Comparison of ENCODE assay signal across 9 cellular contexts in genomic region chr12:108856428-108857157, GRCh38. TPM values are rescaled to one million over a fixed set of nuclear protein-coding genes. Genes with fewer than 3 reads are reported as not detected.
DNase-seq lines count a peak whose midpoint lies in the region; ATAC-seq and TF ChIP-seq lines count a peak whose summit lies in the region.
"Had no signal": no experiment of that assay in that cellular context is flagged by ENCODE, and none has a peak within 500 bp of the region (broad histone marks: within the 10 kb centered on the region; RNA-seq: fewer than 3 reads in every experiment).

No MANE protein-coding gene starts in this region.

- H3K4me1 ChIP-seq in mucosa of descending colon (ENCODE audit: low read depth), result peaks cover 32% of the 10 kb centered on the region

- no peaks in the 10 kb centered on the region for H3K9me3 ChIP-seq in mucosa of descending colon

- peak; percentile 58 for DNase-seq in Calu3
- DNase-seq in LHCN-M2 (ENCODE audit: low read depth), result peak; percentile 61
- DNase-seq in activated CD8-positive, alpha-beta T cell treated with anti-CD3 and anti-CD28 coated beads for 36 hours, result peak; percentile 79
- peak; percentile 35 for DNase-seq in effector CD8-positive, alpha-beta T cell (lab: John Stamatoyannopoulos, UW)
- peak; percentile 79 to 87 (median 84) for DNase-seq in mucosa of descending colon
- peak; percentile 48 to 66 for DNase-seq in stimulated activated CD8-positive, alpha-beta memory T cell treated with anti-CD3 and anti-CD28 coated beads, Interleukin-7, amount 100 ng/mL, for 4 hours (ENCODE audit: low read depth in 2 of 2)
- no peak for DNase-seq in KG1 (lab: John Stamatoyannopoulos, UW)

- TF ChIP-seq CTCF in Calu3 (IDR thresholded peaks at IDR 0.05; ENCODE audit: unreplicated experiment) (no peak), mucosa of descending colon (IDR thresholded peaks at IDR 0.05) (no peak)
- no peak for TF ChIP-seq CTCF in activated CD8-positive, alpha-beta T cell treated with anti-CD3 and anti-CD28 coated beads for 36 hours (IDR thresholded peaks at IDR 0.05)

- H3K36me3 ChIP-seq in mucosa of descending colon (ENCODE audit: low read depth), result no peaks in the 10 kb centered on the region

- peak overlapping the region; percentile 33 for H3K27ac Mint-ChIP-seq in Calu3 (ENCODE audit: unreplicated experiment)
- peak overlapping the region; percentile 95 for H3K27ac Mint-ChIP-seq in activated CD8-positive, alpha-beta T cell treated with anti-CD3 and anti-CD28 coated beads for 36 hours

- peak overlapping the region; percentile 26 for H3K4me3 ChIP-seq in mucosa of descending colon

- H3K9me3 Mint-ChIP-seq in Calu3 (ENCODE audit: low read depth, unreplicated experiment), result peaks cover 2% of the 10 kb centered on the region
- peaks cover 6% of the 10 kb centered on the region for H3K9me3 Mint-ChIP-seq in activated CD8-positive, alpha-beta T cell treated with anti-CD3 and anti-CD28 coated beads for 36 hours

- no peaks in the 10 kb centered on the region for H3K27me3 Mint-ChIP-seq in Calu3 (ENCODE audit: unreplicated experiment)
- H3K27me3 Mint-ChIP-seq in activated CD8-positive, alpha-beta T cell treated with anti-CD3 and anti-CD28 coated beads for 36 hours, result peaks cover 2% of the 10 kb centered on the region

- CTCF ChIA-PET in Calu3 (lab: Charles Lee), result interaction anchor here (0.5 kb wide), 1 partner anchor 1262 kb away, joined by 3 read pairs; no protein-coding TSS in a partner anchor
- CTCF ChIA-PET in activated CD8-positive, alpha-beta T cell treated with anti-CD3 and anti-CD28 coated beads for 36 hours (lab: Charles Lee), result interaction anchor here (1.0 to 2.2 kb wide), 2 partner anchors 27 to 192 kb away, joined by 4 to 6 read pairs; no protein-coding TSS in a partner anchor

- intact Hi-C loops in Calu3 (cut with micrococcal nuclease; ENCODE audit: unreplicated experiment) (loop anchor here (5.0 kb wide), 1 partner anchor 124 kb away; the partner anchor contains the start of gene CORO1C), mucosa of descending colon (cut with DNase I, micrococcal nuclease) (loop anchor here in 1 of 2 donors (10.0 kb wide), 1 partner anchor 52 kb away; no protein-coding TSS in a partner anchor)
- intact Hi-C loops in activated CD8-positive, alpha-beta T cell treated with anti-CD3 and anti-CD28 coated beads for 36 hours (cut with micrococcal nuclease), result no loop called here

- peaks cover 41% of the 10 kb centered on the region for H3K4me1 Mint-ChIP-seq in Calu3 (ENCODE audit: low read depth, unreplicated experiment)
- H3K4me1 Mint-ChIP-seq in activated CD8-positive, alpha-beta T cell treated with anti-CD3 and anti-CD28 coated beads for 36 hours (ENCODE audit: low read depth), result peaks cover 41% of the 10 kb centered on the region

- H3K4me3 Mint-ChIP-seq in Calu3 (ENCODE audit: low read depth, unreplicated experiment), result peak overlapping the region; percentile 81
- H3K4me3 Mint-ChIP-seq in activated CD8-positive, alpha-beta T cell treated with anti-CD3 and anti-CD28 coated beads for 36 hours, result peak overlapping the region; percentile 89

- peaks cover 57% of the 10 kb centered on the region for H3K36me3 Mint-ChIP-seq in Calu3 (ENCODE audit: insufficient read depth, unreplicated experiment)
- H3K36me3 Mint-ChIP-seq in activated CD8-positive, alpha-beta T cell treated with anti-CD3 and anti-CD28 coated beads for 36 hours (ENCODE audit: low read depth), result peaks cover 26% of the 10 kb centered on the region

- BruUV-seq in Calu3 (replicated peaks; lab: Mats Ljungman, UMichigan), result no TSS peak

- ATAC-seq in GM21723 (IDR thresholded peaks at IDR 0.05; ENCODE audit: unreplicated experiment) (peak; percentile 32), mucosa of descending colon (peak; percentile 62)
- ATAC-seq in activated CD8-positive, alpha-beta T cell treated with anti-CD3 and anti-CD28 coated beads for 36 hours, result peak; percentile 48

- POLR2A ChIA-PET in activated CD8-positive, alpha-beta T cell treated with anti-CD3 and anti-CD28 coated beads for 36 hours (lab: Charles Lee), result interaction anchor here (0.6 to 3.5 kb wide), 4 partner anchors 17 to 226 kb away, joined by 3 to 19 read pairs (median 4); no protein-coding TSS in a partner anchor

RNA-seq across cellular contexts. Expression of gene SSH1, which starts 0.8 kb away (rescaled TPM):
- total RNA-seq in Calu3 (2022), result 38.1 and 42.9 TPM in 2 replicates
- total RNA-seq in LHCN-M2 (2014; rRNA removed), result 13.9 and 29.4 TPM in 2 replicates
- polyA plus RNA-seq in LHCN-M2 (2012), result 39.9 TPM
- total RNA-seq in activated CD8-positive, alpha-beta T cell treated with anti-CD3 and anti-CD28 coated beads for 36 hours, result 10 to 100 TPM; 33.0 to 34.5 TPM
- total RNA-seq in mucosa of descending colon, result 10 to 100 TPM; 23.9 to 49.5 (median 25.6) TPM

RNA-seq across cellular contexts. Expression of gene DAO, which starts 23.3 kb away (rescaled TPM):
- not detected in 2 replicates for total RNA-seq in Calu3 (2022)
- not detected in 2 replicates for total RNA-seq in LHCN-M2 (2014; rRNA removed)
- not detected for polyA plus RNA-seq in LHCN-M2 (2012)
- total RNA-seq in activated CD8-positive, alpha-beta T cell treated with anti-CD3 and anti-CD28 coated beads for 36 hours, result not detected
- total RNA-seq in mucosa of descending colon, result 1 to 10 TPM in 2 of 3 donors, under 1 TPM in 1; 0.79 to 4.8 (median 3.0) TPM
- total RNA-seq: glomerular endothelial cell had no signal
